In genomic region chr6:42105714-42106662, GRCh38 we compare ENCODE assay signal across 17 cellular contexts. TPM values are rescaled to one million over a fixed set of nuclear protein-coding genes. Genes with fewer than 3 reads are reported as not detected.
DNase-seq lines count a peak whose midpoint lies in the region; ATAC-seq and TF ChIP-seq lines count a peak whose summit lies in the region.
"Had no signal": no experiment of that assay in that cellular context is flagged by ENCODE, and none has a peak within 500 bp of the region (broad histone marks: within the 10 kb centered on the region; RNA-seq: fewer than 3 reads in every experiment).

No MANE protein-coding gene starts in this region.

- WGBS in GM23248 (ENCODE audit: low coverage in 1 of 2, low lambda C conversion rate in 2 of 2, missing lambda C conversion rate in 2 of 2), 2 experiments = 88 to 89% methylated on average over 11 of the region's 11 CpGs

- H3K27me3 ChIP-seq in CD4-positive, alpha-beta memory T cell (ENCODE audit: insufficient read depth, low read length) = no peaks in the 10 kb centered on the region
- H3K27me3 ChIP-seq in GM23248 (replicated peaks; ENCODE audit: insufficient read depth) = no peaks in the 10 kb centered on the region
- H3K27me3 ChIP-seq: adrenal gland had no signal

- no peak overlapping the region for H3K9ac ChIP-seq in GM23248

- H3K9me2 ChIP-seq in GM23248 (ENCODE audit: insufficient read depth) = no peaks in the 10 kb centered on the region

- H2AFZ ChIP-seq in GM23248 = no peak overlapping the region

- DNase-seq in CD4-positive, alpha-beta memory T cell = no peak
- DNase-seq in ELF-1 (ENCODE audit: low read depth, low spot score) = peak; percentile 44
- no peak for DNase-seq in central memory CD8-positive, alpha-beta T cell (ENCODE audit: low spot score in 2 of 2)
- no peak for DNase-seq in neural crest cell (ENCODE audit: low read depth, low spot score)
- DNase-seq in NCI-H1436 treated with DMSO at 0.1 percent for 48 hours (lab: John Stamatoyannopoulos, UW) = no peak
- DNase-seq in GM23248 = no peak
- DNase-seq: COR-L47; dermis blood vessel endothelial cell; NCI-H524; stimulated activated CD4-positive, alpha-beta T cell treated with anti-CD3 and anti-CD28 coated beads, Interleukin-1b, Interleukin-23, amount 100 ng/mL, for 48 hours; stimulated activated naive B cell treated with anti-CD40 and anti-IgM and Interleukin-4, amounts not matched to agents 10 μg/mL and 1 μg/mL and 100 μg/mL, for 72 hours; SW 1271 had no signal

- H3K36me3 ChIP-seq in CD4-positive, alpha-beta memory T cell (ENCODE audit: insufficient read depth, low read length) = no peaks in the 10 kb centered on the region
- no peaks in the 10 kb centered on the region for H3K36me3 ChIP-seq in GM23248 (ENCODE audit: low read depth)
- H3K36me3 ChIP-seq: adrenal gland, HAP-1, prostate gland had no signal

- in situ Hi-C loops in GM23248 (cut with MboI) = no loop called here

- H3K4me1 Mint-ChIP-seq in CD4-positive, alpha-beta memory T cell = peaks cover 0 to 14% (median 6%) of the 10 kb centered on the region in 4 donors
- peaks cover 7% of the 10 kb centered on the region for H3K4me1 Mint-ChIP-seq in central memory CD8-positive, alpha-beta T cell
- H3K4me1 Mint-ChIP-seq in neural crest cell = peaks cover 10% of the 10 kb centered on the region

- H3K9me3 Mint-ChIP-seq in CD4-positive, alpha-beta memory T cell = peaks cover 0 to 5% (median 0%) of the 10 kb centered on the region in 8 donors
- no peaks in the 10 kb centered on the region for H3K9me3 Mint-ChIP-seq in central memory CD8-positive, alpha-beta T cell
- H3K9me3 Mint-ChIP-seq in neural crest cell = no peaks in the 10 kb centered on the region
- H3K9me3 Mint-ChIP-seq: stimulated activated naive B cell treated with anti-CD40 and anti-IgM and Interleukin-4, amounts not matched to agents 10 μg/mL and 1 μg/mL and 100 μg/mL, for 72 hours had no signal

- H3K27ac ChIP-seq in CD4-positive, alpha-beta memory T cell (ENCODE audit: low read depth, low read length) = no peak overlapping the region
- H3K27ac ChIP-seq in GM23248 = no peak overlapping the region
- H3K27ac ChIP-seq: adrenal gland had no signal

- H3K79me2 ChIP-seq in GM23248 (ENCODE audit: insufficient read depth) = no peaks in the 10 kb centered on the region

- H3K4me3 ChIP-seq in CD4-positive, alpha-beta memory T cell (ENCODE audit: low read length in 2 of 2) = no peak overlapping the region
- H3K4me3 ChIP-seq in GM23248 = no peak overlapping the region
- H3K4me3 ChIP-seq: adrenal gland, HAP-1, prostate gland had no signal

- intact Hi-C loops in CD4-positive, alpha-beta memory T cell (cut with micrococcal nuclease) = loop anchor here (2.0 kb wide), 1 partner anchor 319 kb away; the partner anchor contains the start of gene TOMM6

- POLR2A ChIA-PET in CD4-positive, alpha-beta memory T cell (lab: Charles Lee; ENCODE audit: partially characterized antibody) = interaction anchor here (0.6 to 2.0 kb wide), 2 partner anchors 58 to 77 kb away, joined by 4 to 9 read pairs; no protein-coding TSS in a partner anchor

- no peak overlapping the region for H3K27ac Mint-ChIP-seq in CD4-positive, alpha-beta memory T cell
- H3K27ac Mint-ChIP-seq in central memory CD8-positive, alpha-beta T cell (ENCODE audit: low read depth) = no peak overlapping the region
- H3K27ac Mint-ChIP-seq in neural crest cell (ENCODE audit: unreplicated experiment) = no peak overlapping the region
- H3K27ac Mint-ChIP-seq: activated CD4-positive, alpha-beta T cell treated with anti-CD3 and anti-CD28 coated beads for 36 hours; stimulated activated naive B cell treated with anti-CD40 and anti-IgM and Interleukin-4, amounts not matched to agents 10 μg/mL and 1 μg/mL and 100 μg/mL, for 72 hours had no signal

- peaks cover 13% of the 10 kb centered on the region for H3F3A ChIP-seq in GM23248 (ENCODE audit: insufficient read depth)

- H3K4me2 ChIP-seq in GM23248 (ENCODE audit: unreplicated experiment) = no peak overlapping the region

- no peaks in the 10 kb centered on the region for H4K20me1 ChIP-seq in GM23248 (ENCODE audit: insufficient read depth)

- TF ChIP-seq CTCF in neural crest cell (conservative IDR thresholded peaks at IDR 0.05) = no peak

- no peaks in the 10 kb centered on the region for H3K9me3 ChIP-seq in CD4-positive, alpha-beta memory T cell (ENCODE audit: control insufficient read depth in 1 of 2, low read length in 2 of 2)
- no peaks in the 10 kb centered on the region for H3K9me3 ChIP-seq in GM23248 (ENCODE audit: low read depth)
- H3K9me3 ChIP-seq: adrenal gland, HAP-1, prostate gland had no signal

- no peaks in the 10 kb centered on the region for H3K36me3 Mint-ChIP-seq in CD4-positive, alpha-beta memory T cell
- peaks cover 2% of the 10 kb centered on the region for H3K36me3 Mint-ChIP-seq in central memory CD8-positive, alpha-beta T cell (ENCODE audit: insufficient read depth)
- no peaks in the 10 kb centered on the region for H3K36me3 Mint-ChIP-seq in neural crest cell (ENCODE audit: low read depth)
- H3K36me3 Mint-ChIP-seq: stimulated activated naive B cell treated with anti-CD40 and anti-IgM and Interleukin-4, amounts not matched to agents 10 μg/mL and 1 μg/mL and 100 μg/mL, for 72 hours had no signal

- H3K4me3 Mint-ChIP-seq in CD4-positive, alpha-beta memory T cell = peak overlapping the region in 5 of 8 donors; percentile 20 to 72 (median 29)
- peak overlapping the region; percentile 67 for H3K4me3 Mint-ChIP-seq in central memory CD8-positive, alpha-beta T cell
- peak overlapping the region; percentile 27 for H3K4me3 Mint-ChIP-seq in neural crest cell

- peaks cover 2 to 6% of the 10 kb centered on the region in 2 donors for H3K27me3 Mint-ChIP-seq in CD4-positive, alpha-beta memory T cell
- H3K27me3 Mint-ChIP-seq in central memory CD8-positive, alpha-beta T cell = no peaks in the 10 kb centered on the region
- peaks cover 6% of the 10 kb centered on the region for H3K27me3 Mint-ChIP-seq in neural crest cell (ENCODE audit: low read depth)

- CTCF ChIA-PET in CD4-positive, alpha-beta memory T cell (lab: Charles Lee; ENCODE audit: partially characterized antibody) = interaction anchor here (1.2 to 4.2 kb wide), 4 partner anchors 11 to 205 kb away, joined by 3 to 23 read pairs (median 6); no protein-coding TSS in a partner anchor

- peaks cover 6% of the 10 kb centered on the region for H3K4me1 ChIP-seq in CD4-positive, alpha-beta memory T cell (ENCODE audit: insufficient read depth, low read length)
- peaks cover 9% of the 10 kb centered on the region for H3K4me1 ChIP-seq in GM23248 (ENCODE audit: insufficient read depth)

- no peak for ATAC-seq in central memory CD8-positive, alpha-beta T cell (replicated peaks; ENCODE audit: extremely low read depth, poor library complexity, severe bottlenecking)
- ATAC-seq in HG02840 (IDR thresholded peaks at IDR 0.05; ENCODE audit: low FRiP score, unreplicated experiment) = no peak
- ATAC-seq: activated CD4-positive, alpha-beta T cell treated with anti-CD3 and anti-CD28 coated beads for 36 hours; stimulated activated naive B cell treated with anti-CD40 and anti-IgM and Interleukin-4, amounts not matched to agents 10 μg/mL and 1 μg/mL and 100 μg/mL, for 72 hours had no signal

RNA-seq across cellular contexts. Expression of gene C6orf132, which starts 36.4 kb away (rescaled TPM):
- total RNA-seq in CD4-positive, alpha-beta memory T cell = not detected
- polyA plus RNA-seq in CD4-positive, alpha-beta memory T cell = not detected
- 0.14 and 0.26 TPM in 2 replicates for total RNA-seq in neural crest cell
- total RNA-seq in GM23248 (2014; rRNA removed; shearing (Covaris generic)) = 4.2 and 5.2 TPM in 2 replicates
- 2.8 and 3.2 TPM in 2 replicates for polyA plus RNA-seq in GM23248 (2016; fragmentation: Nextera tagmentation; extraction: Ambion mirVana)
- total RNA-seq: dermis blood vessel endothelial cell had no signal

RNA-seq across cellular contexts. Expression of gene TAF8, which starts 55.7 kb away (rescaled TPM):
- total RNA-seq in CD4-positive, alpha-beta memory T cell = 10 to 100 TPM; 39.1 to 40.9 TPM
- polyA plus RNA-seq in CD4-positive, alpha-beta memory T cell = 10 to 100 TPM; 10.3 to 19.3 TPM
- total RNA-seq in neural crest cell = 28.9 and 31.2 TPM in 2 replicates
- total RNA-seq in GM23248 (2014; rRNA removed; shearing (Covaris generic)) = 8.6 and 17.2 TPM in 2 replicates
- 6.9 and 7.4 TPM in 2 replicates for polyA plus RNA-seq in GM23248 (2016; fragmentation: Nextera tagmentation; extraction: Ambion mirVana)
